Comparison of ENCODE assay signal across 3 cellular contexts in the genomic region with DNA sequence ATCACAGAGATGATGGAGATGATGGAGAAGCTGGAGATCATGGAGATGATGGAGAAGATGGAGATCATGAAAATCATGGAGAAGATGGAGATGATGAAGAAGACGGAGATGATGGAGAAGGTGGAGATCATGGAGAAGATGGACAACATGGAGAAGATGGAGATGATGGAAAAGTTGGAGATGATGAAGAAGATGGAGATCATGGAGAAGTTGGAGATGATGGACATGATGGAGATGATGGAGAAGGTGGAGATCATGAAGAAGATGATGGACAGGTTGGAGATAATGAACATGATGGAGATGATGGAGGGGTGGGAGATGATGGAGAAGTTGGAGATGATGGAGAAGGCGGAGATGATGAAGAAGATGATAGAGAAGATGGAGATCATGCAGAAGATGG.
TF ChIP-seq lines count a peak whose summit lies in the region.

No MANE protein-coding gene starts in this region.

TF ChIP-seq in HepG2, 621 proteins besides CTCF, POLR2A, EP300 and RAD21:
- TF ChIP-seq FOXK2 (IDR thresholded peaks at IDR 0.05) = peak; percentile 19; the same call in 1 of the 2 replicates
- TF ChIP-seq ONECUT2 (CRISPR knock-in tag; IDR thresholded peaks at IDR 0.05) = no peak
- TF ChIP-seq NCOA2 (CRISPR knock-in tag; IDR thresholded peaks at IDR 0.05) = no peak
- TF ChIP-seq PLRG1 (conservative IDR thresholded peaks at IDR 0.05) = 0 out of 2 replicates have a peak, but pooled peaks have one; percentile 85
- TF ChIP-seq RAD51 (IDR thresholded peaks at IDR 0.05; ENCODE audit: borderline replicate concordance) = 0 out of 2 replicates have a peak, but pooled peaks have one; percentile 17
- 0 out of 2 replicates have a peak, but pooled peaks have one; percentile 46 for TF ChIP-seq SOX6 (IDR thresholded peaks at IDR 0.05)
- no peak for TF ChIP-seq SOX6 (CRISPR knock-in tag; IDR thresholded peaks at IDR 0.05)
- peak; percentile 88 for TF ChIP-seq PHB2 (IDR thresholded peaks at IDR 0.05; ENCODE audit: partially characterized antibody)
- 0 out of 2 replicates have a peak, but pooled peaks have one; percentile 49 for TF ChIP-seq FOXP1 (IDR thresholded peaks at IDR 0.05)
- no peak for TF ChIP-seq FOXP1 (CRISPR knock-in tag; IDR thresholded peaks at IDR 0.05)

TF ChIP-seq in HEK293, 187 proteins besides CTCF, POLR2A, EP300 and RAD21 (continues in another document):
- TF ChIP-seq ZNF530 (tag by site-specific recombination; IDR thresholded peaks at IDR 0.05; ENCODE audit: low read depth) = no peak
- TF ChIP-seq, protein P1, sequence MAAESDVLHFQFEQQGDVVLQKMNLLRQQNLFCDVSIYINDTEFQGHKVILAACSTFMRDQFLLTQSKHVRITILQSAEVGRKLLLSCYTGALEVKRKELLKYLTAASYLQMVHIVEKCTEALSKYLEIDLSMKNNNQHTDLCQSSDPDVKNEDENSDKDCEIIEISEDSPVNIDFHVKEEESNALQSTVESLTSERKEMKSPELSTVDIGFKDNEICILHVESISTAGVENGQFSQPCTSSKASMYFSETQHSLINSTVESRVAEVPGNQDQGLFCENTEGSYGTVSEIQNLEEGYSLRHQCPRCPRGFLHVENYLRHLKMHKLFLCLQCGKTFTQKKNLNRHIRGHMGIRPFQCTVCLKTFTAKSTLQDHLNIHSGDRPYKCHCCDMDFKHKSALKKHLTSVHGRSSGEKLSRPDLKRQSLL (tag by site-specific recombination; IDR thresholded peaks at IDR 0.05) = peak; percentile 100
- TF ChIP-seq ZNF571 (tag by site-specific recombination; IDR thresholded peaks at IDR 0.05) = peak; percentile 35; the same call in 1 of the 2 replicates
- TF ChIP-seq ZNF555 (tag by site-specific recombination; conservative IDR thresholded peaks at IDR 0.05) = no peak
- TF ChIP-seq ZNF585B (tag by site-specific recombination; IDR thresholded peaks at IDR 0.05) = no peak
- TF ChIP-seq YY2 (tag by site-specific recombination; IDR thresholded peaks at IDR 0.05) = no peak
- no peak for TF ChIP-seq EGR2 (tag by site-specific recombination; IDR thresholded peaks at IDR 0.05; ENCODE audit: low read depth)
- no peak for TF ChIP-seq ZNF112 (tag by site-specific recombination; IDR thresholded peaks at IDR 0.05)
- no peak for TF ChIP-seq ZNF549 (tag by site-specific recombination; IDR thresholded peaks at IDR 0.05)
- no peak for TF ChIP-seq ZNF777 (tag by site-specific recombination; IDR thresholded peaks at IDR 0.05; ENCODE audit: borderline replicate concordance)
- no peak for TF ChIP-seq ZNF398 (tag by site-specific recombination; IDR thresholded peaks at IDR 0.05)
- TF ChIP-seq, protein P2, sequence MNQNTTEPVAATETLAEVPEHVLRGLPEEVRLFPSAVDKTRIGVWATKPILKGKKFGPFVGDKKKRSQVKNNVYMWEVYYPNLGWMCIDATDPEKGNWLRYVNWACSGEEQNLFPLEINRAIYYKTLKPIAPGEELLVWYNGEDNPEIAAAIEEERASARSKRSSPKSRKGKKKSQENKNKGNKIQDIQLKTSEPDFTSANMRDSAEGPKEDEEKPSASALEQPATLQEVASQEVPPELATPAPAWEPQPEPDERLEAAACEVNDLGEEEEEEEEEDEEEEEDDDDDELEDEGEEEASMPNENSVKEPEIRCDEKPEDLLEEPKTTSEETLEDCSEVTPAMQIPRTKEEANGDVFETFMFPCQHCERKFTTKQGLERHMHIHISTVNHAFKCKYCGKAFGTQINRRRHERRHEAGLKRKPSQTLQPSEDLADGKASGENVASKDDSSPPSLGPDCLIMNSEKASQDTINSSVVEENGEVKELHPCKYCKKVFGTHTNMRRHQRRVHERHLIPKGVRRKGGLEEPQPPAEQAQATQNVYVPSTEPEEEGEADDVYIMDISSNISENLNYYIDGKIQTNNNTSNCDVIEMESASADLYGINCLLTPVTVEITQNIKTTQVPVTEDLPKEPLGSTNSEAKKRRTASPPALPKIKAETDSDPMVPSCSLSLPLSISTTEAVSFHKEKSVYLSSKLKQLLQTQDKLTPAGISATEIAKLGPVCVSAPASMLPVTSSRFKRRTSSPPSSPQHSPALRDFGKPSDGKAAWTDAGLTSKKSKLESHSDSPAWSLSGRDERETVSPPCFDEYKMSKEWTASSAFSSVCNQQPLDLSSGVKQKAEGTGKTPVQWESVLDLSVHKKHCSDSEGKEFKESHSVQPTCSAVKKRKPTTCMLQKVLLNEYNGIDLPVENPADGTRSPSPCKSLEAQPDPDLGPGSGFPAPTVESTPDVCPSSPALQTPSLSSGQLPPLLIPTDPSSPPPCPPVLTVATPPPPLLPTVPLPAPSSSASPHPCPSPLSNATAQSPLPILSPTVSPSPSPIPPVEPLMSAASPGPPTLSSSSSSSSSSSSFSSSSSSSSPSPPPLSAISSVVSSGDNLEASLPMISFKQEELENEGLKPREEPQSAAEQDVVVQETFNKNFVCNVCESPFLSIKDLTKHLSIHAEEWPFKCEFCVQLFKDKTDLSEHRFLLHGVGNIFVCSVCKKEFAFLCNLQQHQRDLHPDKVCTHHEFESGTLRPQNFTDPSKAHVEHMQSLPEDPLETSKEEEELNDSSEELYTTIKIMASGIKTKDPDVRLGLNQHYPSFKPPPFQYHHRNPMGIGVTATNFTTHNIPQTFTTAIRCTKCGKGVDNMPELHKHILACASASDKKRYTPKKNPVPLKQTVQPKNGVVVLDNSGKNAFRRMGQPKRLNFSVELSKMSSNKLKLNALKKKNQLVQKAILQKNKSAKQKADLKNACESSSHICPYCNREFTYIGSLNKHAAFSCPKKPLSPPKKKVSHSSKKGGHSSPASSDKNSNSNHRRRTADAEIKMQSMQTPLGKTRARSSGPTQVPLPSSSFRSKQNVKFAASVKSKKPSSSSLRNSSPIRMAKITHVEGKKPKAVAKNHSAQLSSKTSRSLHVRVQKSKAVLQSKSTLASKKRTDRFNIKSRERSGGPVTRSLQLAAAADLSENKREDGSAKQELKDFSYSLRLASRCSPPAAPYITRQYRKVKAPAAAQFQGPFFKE (tag by site-specific recombination; IDR thresholded peaks at IDR 0.05; ENCODE audit: borderline replicate concordance) = no peak
- no peak for TF ChIP-seq GLI4 (tag by site-specific recombination; IDR thresholded peaks at IDR 0.05)
- 0 out of 2 replicates have a peak, but pooled peaks have one; percentile 60 for TF ChIP-seq ZNF114 (tag by site-specific recombination; IDR thresholded peaks at IDR 0.05)
- TF ChIP-seq ZNF121 (tag by site-specific recombination; IDR thresholded peaks at IDR 0.05) = no peak
- no peak for TF ChIP-seq SP2 (tag by site-specific recombination; IDR thresholded peaks at IDR 0.05)
- TF ChIP-seq ZNF544 (tag by site-specific recombination; IDR thresholded peaks at IDR 0.05) = no peak
- no peak for TF ChIP-seq OSR2 (tag by site-specific recombination; IDR thresholded peaks at IDR 0.05)

TF ChIP-seq in K562, 482 proteins besides CTCF, POLR2A, EP300 and RAD21:
- TF ChIP-seq HDAC1 (IDR thresholded peaks at IDR 0.05) = peak in 1 of 2 experiments; percentile 47; a peak in 1 of 4 replicates
- TF ChIP-seq TRIM24 (IDR thresholded peaks at IDR 0.05) = 0 out of 4 replicates have a peak, but pooled peaks of 1 of the 2 experiments have one; percentile 14
- no peak for TF ChIP-seq NEUROD1 (IDR thresholded peaks at IDR 0.05; ENCODE audit: borderline replicate concordance, low read depth, low read length, partially characterized antibody)
- peak; percentile 40 to 71; a peak in 2 of 4 replicates for TF ChIP-seq KDM1A (IDR thresholded peaks at IDR 0.05)
